Comparison of ENCODE assay signal across 2 cellular contexts in the genomic region with DNA sequence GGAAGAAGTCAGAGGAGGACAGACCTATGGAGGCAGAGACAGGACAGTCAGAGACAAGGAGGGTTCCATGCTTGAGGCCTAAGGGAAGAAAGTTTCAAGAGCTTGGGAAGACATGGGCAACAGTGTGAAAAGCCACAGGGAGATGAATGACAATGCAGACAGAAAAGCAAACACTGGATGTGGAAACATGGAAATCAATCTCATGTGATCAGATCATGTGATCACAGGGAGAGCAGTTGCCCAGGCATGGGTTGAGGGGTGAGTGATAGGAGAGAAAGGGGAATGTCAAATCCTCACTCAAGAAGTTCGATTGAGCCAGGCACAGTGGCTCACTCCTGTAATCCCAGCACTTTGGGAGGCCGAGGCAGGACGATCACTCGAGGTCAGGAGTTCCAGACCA.
TF ChIP-seq lines count a peak whose summit lies in the region.

No MANE protein-coding gene starts in this region.

TF ChIP-seq in WTC11, 78 proteins besides CTCF, POLR2A, EP300 and RAD21 (continued from another document):
- TF ChIP-seq HMGXB4 (CRISPR knock-in tag; IDR thresholded peaks at IDR 0.05), result no peak
- TF ChIP-seq JAZF1 (CRISPR knock-in tag; IDR thresholded peaks at IDR 0.05), result no peak
- TF ChIP-seq USF2 (CRISPR knock-in tag; IDR thresholded peaks at IDR 0.05), result peak; percentile 68; the same call in 1 of the 2 replicates
TF ChIP-seq in WTC11: peak in this region for 2.

TF ChIP-seq in HepG2, 621 proteins besides CTCF, POLR2A, EP300 and RAD21 (continued from another document and continues in another):
- no peak for TF ChIP-seq TRAFD1 (CRISPR knock-in tag; IDR thresholded peaks at IDR 0.05; ENCODE audit: borderline replicate concordance)
- no peak for TF ChIP-seq HMGXB4 (CRISPR knock-in tag; IDR thresholded peaks at IDR 0.05; ENCODE audit: borderline replicate concordance in 1 of 2, low read depth in 1 of 2)
- no peak for TF ChIP-seq CC2D1A (CRISPR knock-in tag; IDR thresholded peaks at IDR 0.05)
- TF ChIP-seq, protein P1, sequence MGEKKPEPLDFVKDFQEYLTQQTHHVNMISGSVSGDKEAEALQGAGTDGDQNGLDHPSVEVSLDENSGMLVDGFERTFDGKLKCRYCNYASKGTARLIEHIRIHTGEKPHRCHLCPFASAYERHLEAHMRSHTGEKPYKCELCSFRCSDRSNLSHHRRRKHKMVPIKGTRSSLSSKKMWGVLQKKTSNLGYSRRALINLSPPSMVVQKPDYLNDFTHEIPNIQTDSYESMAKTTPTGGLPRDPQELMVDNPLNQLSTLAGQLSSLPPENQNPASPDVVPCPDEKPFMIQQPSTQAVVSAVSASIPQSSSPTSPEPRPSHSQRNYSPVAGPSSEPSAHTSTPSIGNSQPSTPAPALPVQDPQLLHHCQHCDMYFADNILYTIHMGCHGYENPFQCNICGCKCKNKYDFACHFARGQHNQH (CRISPR knock-in tag; IDR thresholded peaks at IDR 0.05), result no peak
- TF ChIP-seq PAWR (CRISPR knock-in tag; IDR thresholded peaks at IDR 0.05; ENCODE audit: borderline replicate concordance), result no peak
- TF ChIP-seq SALL1 (CRISPR knock-in tag; IDR thresholded peaks at IDR 0.05), result 0 out of 2 replicates have a peak, but pooled peaks have one; percentile 12
- TF ChIP-seq NR3C1 (CRISPR knock-in tag; IDR thresholded peaks at IDR 0.05), result no peak
- TF ChIP-seq SOX13 (IDR thresholded peaks at IDR 0.05), result no peak
- peak in 1 of 2 experiments; percentile 27; a peak in 1 of 4 replicates for TF ChIP-seq SOX13 (CRISPR knock-in tag; conservative IDR thresholded peaks at IDR 0.05 in 1 of 2, IDR thresholded peaks at IDR 0.05 in 1 of 2)
- TF ChIP-seq, protein P2, sequence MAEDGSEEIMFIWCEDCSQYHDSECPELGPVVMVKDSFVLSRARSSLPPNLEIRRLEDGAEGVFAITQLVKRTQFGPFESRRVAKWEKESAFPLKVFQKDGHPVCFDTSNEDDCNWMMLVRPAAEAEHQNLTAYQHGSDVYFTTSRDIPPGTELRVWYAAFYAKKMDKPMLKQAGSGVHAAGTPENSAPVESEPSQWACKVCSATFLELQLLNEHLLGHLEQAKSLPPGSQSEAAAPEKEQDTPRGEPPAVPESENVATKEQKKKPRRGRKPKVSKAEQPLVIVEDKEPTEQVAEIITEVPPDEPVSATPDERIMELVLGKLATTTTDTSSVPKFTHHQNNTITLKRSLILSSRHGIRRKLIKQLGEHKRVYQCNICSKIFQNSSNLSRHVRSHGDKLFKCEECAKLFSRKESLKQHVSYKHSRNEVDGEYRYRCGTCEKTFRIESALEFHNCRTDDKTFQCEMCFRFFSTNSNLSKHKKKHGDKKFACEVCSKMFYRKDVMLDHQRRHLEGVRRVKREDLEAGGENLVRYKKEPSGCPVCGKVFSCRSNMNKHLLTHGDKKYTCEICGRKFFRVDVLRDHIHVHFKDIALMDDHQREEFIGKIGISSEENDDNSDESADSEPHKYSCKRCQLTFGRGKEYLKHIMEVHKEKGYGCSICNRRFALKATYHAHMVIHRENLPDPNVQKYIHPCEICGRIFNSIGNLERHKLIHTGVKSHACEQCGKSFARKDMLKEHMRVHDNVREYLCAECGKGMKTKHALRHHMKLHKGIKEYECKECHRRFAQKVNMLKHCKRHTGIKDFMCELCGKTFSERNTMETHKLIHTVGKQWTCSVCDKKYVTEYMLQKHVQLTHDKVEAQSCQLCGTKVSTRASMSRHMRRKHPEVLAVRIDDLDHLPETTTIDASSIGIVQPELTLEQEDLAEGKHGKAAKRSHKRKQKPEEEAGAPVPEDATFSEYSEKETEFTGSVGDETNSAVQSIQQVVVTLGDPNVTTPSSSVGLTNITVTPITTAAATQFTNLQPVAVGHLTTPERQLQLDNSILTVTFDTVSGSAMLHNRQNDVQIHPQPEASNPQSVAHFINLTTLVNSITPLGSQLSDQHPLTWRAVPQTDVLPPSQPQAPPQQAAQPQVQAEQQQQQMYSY (CRISPR knock-in tag; IDR thresholded peaks at IDR 0.05), result no peak
- no peak for TF ChIP-seq ATRX (CRISPR knock-in tag; IDR thresholded peaks at IDR 0.05; ENCODE audit: borderline replicate concordance)
- no peak for TF ChIP-seq SMYD3 (CRISPR knock-in tag; IDR thresholded peaks at IDR 0.05)
- no peak for TF ChIP-seq ZNF207 (IDR thresholded peaks at IDR 0.05; ENCODE audit: borderline replicate concordance)
- TF ChIP-seq NR1H2 (CRISPR knock-in tag; IDR thresholded peaks at IDR 0.05; ENCODE audit: borderline replicate concordance, low read depth), result no peak
- no peak for TF ChIP-seq SRF (IDR thresholded peaks at IDR 0.05; ENCODE audit: low read depth, low read length)
- peak; percentile 84 for TF ChIP-seq USF2 (IDR thresholded peaks at IDR 0.05; ENCODE audit: low read depth, low read length)
- TF ChIP-seq USF2 (CRISPR knock-in tag; IDR thresholded peaks at IDR 0.05; ENCODE audit: borderline replicate concordance), result peak; percentile 59; the same call in 1 of the 2 replicates
- TF ChIP-seq GFI1 (CRISPR knock-in tag; IDR thresholded peaks at IDR 0.05; ENCODE audit: borderline replicate concordance), result no peak
- TF ChIP-seq ZNF549 (CRISPR knock-in tag; IDR thresholded peaks at IDR 0.05), result no peak
- TF ChIP-seq MYNN (CRISPR knock-in tag; IDR thresholded peaks at IDR 0.05; ENCODE audit: low read depth), result no peak
- TF ChIP-seq TFE3 (CRISPR knock-in tag; IDR thresholded peaks at IDR 0.05), result peak; percentile 64; the same call in 1 of the 2 replicates
- no peak for TF ChIP-seq ZBTB7A (CRISPR knock-in tag; IDR thresholded peaks at IDR 0.05)
- TF ChIP-seq ATAD3A (CRISPR knock-in tag; IDR thresholded peaks at IDR 0.05), result no peak
- TF ChIP-seq ZNF737 (CRISPR knock-in tag; IDR thresholded peaks at IDR 0.05; ENCODE audit: borderline replicate concordance), result no peak
- no peak for TF ChIP-seq PAF1 (CRISPR knock-in tag; IDR thresholded peaks at IDR 0.05)
- TF ChIP-seq, protein P3, sequence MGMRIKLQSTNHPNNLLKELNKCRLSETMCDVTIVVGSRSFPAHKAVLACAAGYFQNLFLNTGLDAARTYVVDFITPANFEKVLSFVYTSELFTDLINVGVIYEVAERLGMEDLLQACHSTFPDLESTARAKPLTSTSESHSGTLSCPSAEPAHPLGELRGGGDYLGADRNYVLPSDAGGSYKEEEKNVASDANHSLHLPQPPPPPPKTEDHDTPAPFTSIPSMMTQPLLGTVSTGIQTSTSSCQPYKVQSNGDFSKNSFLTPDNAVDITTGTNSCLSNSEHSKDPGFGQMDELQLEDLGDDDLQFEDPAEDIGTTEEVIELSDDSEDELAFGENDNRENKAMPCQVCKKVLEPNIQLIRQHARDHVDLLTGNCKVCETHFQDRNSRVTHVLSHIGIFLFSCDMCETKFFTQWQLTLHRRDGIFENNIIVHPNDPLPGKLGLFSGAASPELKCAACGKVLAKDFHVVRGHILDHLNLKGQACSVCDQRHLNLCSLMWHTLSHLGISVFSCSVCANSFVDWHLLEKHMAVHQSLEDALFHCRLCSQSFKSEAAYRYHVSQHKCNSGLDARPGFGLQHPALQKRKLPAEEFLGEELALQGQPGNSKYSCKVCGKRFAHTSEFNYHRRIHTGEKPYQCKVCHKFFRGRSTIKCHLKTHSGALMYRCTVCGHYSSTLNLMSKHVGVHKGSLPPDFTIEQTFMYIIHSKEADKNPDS (CRISPR knock-in tag; IDR thresholded peaks at IDR 0.05), result no peak
- TF ChIP-seq, protein P4, sequence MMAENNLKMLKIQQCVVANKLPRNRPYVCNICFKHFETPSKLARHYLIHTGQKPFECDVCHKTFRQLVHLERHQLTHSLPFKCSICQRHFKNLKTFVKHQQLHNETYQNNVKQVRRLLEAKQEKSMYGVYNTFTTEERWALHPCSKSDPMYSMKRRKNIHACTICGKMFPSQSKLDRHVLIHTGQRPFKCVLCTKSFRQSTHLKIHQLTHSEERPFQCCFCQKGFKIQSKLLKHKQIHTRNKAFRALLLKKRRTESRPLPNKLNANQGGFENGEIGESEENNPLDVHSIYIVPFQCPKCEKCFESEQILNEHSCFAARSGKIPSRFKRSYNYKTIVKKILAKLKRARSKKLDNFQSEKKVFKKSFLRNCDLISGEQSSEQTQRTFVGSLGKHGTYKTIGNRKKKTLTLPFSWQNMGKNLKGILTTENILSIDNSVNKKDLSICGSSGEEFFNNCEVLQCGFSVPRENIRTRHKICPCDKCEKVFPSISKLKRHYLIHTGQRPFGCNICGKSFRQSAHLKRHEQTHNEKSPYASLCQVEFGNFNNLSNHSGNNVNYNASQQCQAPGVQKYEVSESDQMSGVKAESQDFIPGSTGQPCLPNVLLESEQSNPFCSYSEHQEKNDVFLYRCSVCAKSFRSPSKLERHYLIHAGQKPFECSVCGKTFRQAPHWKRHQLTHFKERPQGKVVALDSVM (CRISPR knock-in tag; IDR thresholded peaks at IDR 0.05), result no peak
- no peak for TF ChIP-seq ZNF567 (CRISPR knock-in tag; IDR thresholded peaks at IDR 0.05; ENCODE audit: borderline replicate concordance)
- peak; percentile 20; the same call in 1 of the 2 replicates for TF ChIP-seq ZNF331 (CRISPR knock-in tag; IDR thresholded peaks at IDR 0.05)
- TF ChIP-seq ZFP36 (IDR thresholded peaks at IDR 0.05; ENCODE audit: borderline replicate concordance, low read depth, low read length, partially characterized antibody), result no peak
- no peak for TF ChIP-seq HCFC1 (IDR thresholded peaks at IDR 0.05; ENCODE audit: low read depth, low read length)
- TF ChIP-seq HDAC6 (IDR thresholded peaks at IDR 0.05; ENCODE audit: low read depth, low read length), result no peak
- TF ChIP-seq ZNF687 (CRISPR knock-in tag; IDR thresholded peaks at IDR 0.05), result no peak
- peak; percentile 32; the same call in 1 of the 2 replicates for TF ChIP-seq RARA (CRISPR knock-in tag; IDR thresholded peaks at IDR 0.05)
- no peak for TF ChIP-seq ZMYM4 (CRISPR knock-in tag; IDR thresholded peaks at IDR 0.05)
